9 cellular contexts compared by ENCODE assay signal in the genomic region with DNA sequence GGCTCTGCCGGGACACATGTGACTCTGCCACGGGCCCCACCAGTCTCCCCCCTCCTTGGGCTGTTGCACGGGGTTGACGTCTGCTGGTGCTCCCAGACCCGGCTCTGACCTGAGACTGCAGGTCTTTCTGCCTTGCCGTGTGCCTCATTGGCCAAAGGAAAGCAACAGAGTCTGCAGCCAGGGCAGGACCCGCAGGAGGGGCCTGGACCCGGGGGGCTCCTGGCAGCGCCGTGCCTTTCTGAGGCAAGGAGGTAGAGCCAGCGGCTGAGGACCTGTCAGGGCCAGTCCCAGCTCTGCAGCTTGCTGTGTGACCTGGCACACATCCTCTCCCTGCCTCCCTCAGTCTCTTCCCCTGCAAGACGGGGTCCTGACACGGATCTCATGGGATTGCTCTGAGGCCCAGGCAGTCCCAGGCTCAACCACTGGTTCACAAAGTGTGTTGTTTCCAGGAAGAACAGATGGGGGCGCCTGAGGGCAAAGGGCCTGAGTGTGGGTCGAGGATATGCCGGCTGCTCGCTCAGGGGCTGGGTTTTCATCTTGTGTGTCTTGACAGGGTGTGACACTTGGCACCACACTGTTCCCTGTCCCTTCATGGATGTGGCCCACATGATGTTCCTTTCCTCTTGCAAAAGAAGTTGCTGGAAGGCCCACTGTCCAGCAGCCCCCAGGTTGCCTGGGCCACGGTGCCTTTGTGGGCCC. TPM values are rescaled to one million over a fixed set of nuclear protein-coding genes. Genes with fewer than 3 reads are reported as not detected.
DNase-seq lines count a peak whose midpoint lies in the region; ATAC-seq, FAIRE-seq and TF ChIP-seq lines count a peak whose summit lies in the region.
"Had no signal": no experiment of that assay in that cellular context is flagged by ENCODE, and none has a peak within 500 bp of the region (broad histone marks: within the 10 kb centered on the region; RNA-seq: fewer than 3 reads in every experiment).

No MANE protein-coding gene starts in this region.

- intact Hi-C loops in activated T-helper 1 cell treated with anti-CD3 and anti-CD28 coated beads, Interleukin-12 subunit alpha, Interleukin-12 subunit beta, Interleukin-2, Interleukin-4 antibody, amounts not matched to agents 30 ng/mL and 10 ng/mL and 1 ng/mL, durations not matched to agents 14 hours and 24 hours and 36 hours (cut with micrococcal nuclease), result no loop called here

- H3K27ac Mint-ChIP-seq in activated T-helper 1 cell treated with anti-CD3 and anti-CD28 coated beads, Interleukin-12 subunit alpha, Interleukin-12 subunit beta, Interleukin-2, Interleukin-4 antibody, amounts not matched to agents 30 ng/mL and 10 ng/mL and 1 ng/mL, durations not matched to agents 14 hours and 24 hours and 36 hours, result no peak overlapping the region
- H3K27ac Mint-ChIP-seq in immature natural killer cell, result no peak overlapping the region
- H3K27ac Mint-ChIP-seq: IgD-negative memory B cell had no signal

- peak; percentile 20 for TF ChIP-seq CTCF in D721Med (IDR thresholded peaks at IDR 0.05; ENCODE audit: insufficient read depth, missing control alignments)

- H3K9me3 Mint-ChIP-seq in activated T-helper 1 cell treated with anti-CD3 and anti-CD28 coated beads, Interleukin-12 subunit alpha, Interleukin-12 subunit beta, Interleukin-2, Interleukin-4 antibody, amounts not matched to agents 30 ng/mL and 10 ng/mL and 1 ng/mL, durations not matched to agents 14 hours and 24 hours and 36 hours, result no peaks in the 10 kb centered on the region
- H3K9me3 Mint-ChIP-seq in immature natural killer cell, result no peaks in the 10 kb centered on the region
- H3K9me3 Mint-ChIP-seq: IgD-negative memory B cell had no signal

- ATAC-seq in HG03521 (IDR thresholded peaks at IDR 0.05; ENCODE audit: unreplicated experiment) (no peak), HG03196 (IDR thresholded peaks at IDR 0.05; ENCODE audit: unreplicated experiment) (no peak), GM21360 (IDR thresholded peaks at IDR 0.05; ENCODE audit: unreplicated experiment) (no peak)

- peak; percentile 61 for DNase-seq in D721Med (ENCODE audit: insufficient read length, low spot score)
- DNase-seq in activated T-helper 1 cell treated with anti-CD3 and anti-CD28 coated beads, Interleukin-12 subunit alpha, Interleukin-12 subunit beta, Interleukin-2, Interleukin-4 antibody, amounts not matched to agents 30 ng/mL and 10 ng/mL and 1 ng/mL, durations not matched to agents 14 hours and 24 hours and 36 hours (ENCODE audit: low spot score), result peak; percentile 33
- DNase-seq in immature natural killer cell, result peak; percentile 33 to 44 (median 38)
- DNase-seq in NCI-H226, result no peak

- H3K36me3 Mint-ChIP-seq in activated T-helper 1 cell treated with anti-CD3 and anti-CD28 coated beads, Interleukin-12 subunit alpha, Interleukin-12 subunit beta, Interleukin-2, Interleukin-4 antibody, amounts not matched to agents 30 ng/mL and 10 ng/mL and 1 ng/mL, durations not matched to agents 14 hours and 24 hours and 36 hours (ENCODE audit: low read depth), result peaks cover 7% of the 10 kb centered on the region
- H3K36me3 Mint-ChIP-seq in immature natural killer cell, result no peaks in the 10 kb centered on the region

- FAIRE-seq in D721Med (lab: Jason Lieb, UNC), result no peak

- no peaks in the 10 kb centered on the region for H3K4me1 Mint-ChIP-seq in activated T-helper 1 cell treated with anti-CD3 and anti-CD28 coated beads, Interleukin-12 subunit alpha, Interleukin-12 subunit beta, Interleukin-2, Interleukin-4 antibody, amounts not matched to agents 30 ng/mL and 10 ng/mL and 1 ng/mL, durations not matched to agents 14 hours and 24 hours and 36 hours (ENCODE audit: low read depth)
- H3K4me1 Mint-ChIP-seq in immature natural killer cell, result peaks cover 3 to 7% of the 10 kb centered on the region in 2 donors
- H3K4me1 Mint-ChIP-seq: IgD-negative memory B cell had no signal

- no peak for TF ChIP-seq EP300 in Ishikawa (IDR thresholded peaks at IDR 0.05; ENCODE audit: borderline replicate concordance)

- TF ChIP-seq RAD21 in Ishikawa (IDR thresholded peaks at IDR 0.05; ENCODE audit: low read depth), result peak; percentile 29; the same call in 1 of the 2 replicates

- H3K27me3 Mint-ChIP-seq in activated T-helper 1 cell treated with anti-CD3 and anti-CD28 coated beads, Interleukin-12 subunit alpha, Interleukin-12 subunit beta, Interleukin-2, Interleukin-4 antibody, amounts not matched to agents 30 ng/mL and 10 ng/mL and 1 ng/mL, durations not matched to agents 14 hours and 24 hours and 36 hours (ENCODE audit: insufficient read depth), result no peaks in the 10 kb centered on the region
- H3K27me3 Mint-ChIP-seq in immature natural killer cell (ENCODE audit: low read depth in 3 of 3), result peaks cover 0 to 1% (median 0%) of the 10 kb centered on the region in 3 donors
- H3K27me3 Mint-ChIP-seq: IgD-negative memory B cell had no signal

- no peak overlapping the region for H3K4me3 Mint-ChIP-seq in activated T-helper 1 cell treated with anti-CD3 and anti-CD28 coated beads, Interleukin-12 subunit alpha, Interleukin-12 subunit beta, Interleukin-2, Interleukin-4 antibody, amounts not matched to agents 30 ng/mL and 10 ng/mL and 1 ng/mL, durations not matched to agents 14 hours and 24 hours and 36 hours
- H3K4me3 Mint-ChIP-seq in immature natural killer cell, result no peak overlapping the region
- H3K4me3 Mint-ChIP-seq: IgD-negative memory B cell had no signal

TF ChIP-seq in Ishikawa, 13 proteins besides CTCF, POLR2A, EP300 and RAD21 (continues in another document):
- TF ChIP-seq, protein P1, sequence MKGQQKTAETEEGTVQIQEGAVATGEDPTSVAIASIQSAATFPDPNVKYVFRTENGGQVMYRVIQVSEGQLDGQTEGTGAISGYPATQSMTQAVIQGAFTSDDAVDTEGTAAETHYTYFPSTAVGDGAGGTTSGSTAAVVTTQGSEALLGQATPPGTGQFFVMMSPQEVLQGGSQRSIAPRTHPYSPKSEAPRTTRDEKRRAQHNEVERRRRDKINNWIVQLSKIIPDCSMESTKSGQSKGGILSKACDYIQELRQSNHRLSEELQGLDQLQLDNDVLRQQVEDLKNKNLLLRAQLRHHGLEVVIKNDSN (IDR thresholded peaks at IDR 0.05), result no peak
- TF ChIP-seq CEBPB (IDR thresholded peaks at IDR 0.05) (no peak), CREB1 (IDR thresholded peaks at IDR 0.05; ENCODE audit: low read depth) (no peak), NFIC (IDR thresholded peaks at IDR 0.05) (no peak), EGR1 (IDR thresholded peaks at IDR 0.05) (no peak), TCF12 (IDR thresholded peaks at IDR 0.05; ENCODE audit: low read depth) (no peak), TEAD4 (IDR thresholded peaks at IDR 0.05) (no peak)
- TF ChIP-seq, protein P2, sequence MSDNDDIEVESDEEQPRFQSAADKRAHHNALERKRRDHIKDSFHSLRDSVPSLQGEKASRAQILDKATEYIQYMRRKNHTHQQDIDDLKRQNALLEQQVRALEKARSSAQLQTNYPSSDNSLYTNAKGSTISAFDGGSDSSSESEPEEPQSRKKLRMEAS (IDR thresholded peaks at IDR 0.05), result no peak
- TF ChIP-seq, protein P3, sequence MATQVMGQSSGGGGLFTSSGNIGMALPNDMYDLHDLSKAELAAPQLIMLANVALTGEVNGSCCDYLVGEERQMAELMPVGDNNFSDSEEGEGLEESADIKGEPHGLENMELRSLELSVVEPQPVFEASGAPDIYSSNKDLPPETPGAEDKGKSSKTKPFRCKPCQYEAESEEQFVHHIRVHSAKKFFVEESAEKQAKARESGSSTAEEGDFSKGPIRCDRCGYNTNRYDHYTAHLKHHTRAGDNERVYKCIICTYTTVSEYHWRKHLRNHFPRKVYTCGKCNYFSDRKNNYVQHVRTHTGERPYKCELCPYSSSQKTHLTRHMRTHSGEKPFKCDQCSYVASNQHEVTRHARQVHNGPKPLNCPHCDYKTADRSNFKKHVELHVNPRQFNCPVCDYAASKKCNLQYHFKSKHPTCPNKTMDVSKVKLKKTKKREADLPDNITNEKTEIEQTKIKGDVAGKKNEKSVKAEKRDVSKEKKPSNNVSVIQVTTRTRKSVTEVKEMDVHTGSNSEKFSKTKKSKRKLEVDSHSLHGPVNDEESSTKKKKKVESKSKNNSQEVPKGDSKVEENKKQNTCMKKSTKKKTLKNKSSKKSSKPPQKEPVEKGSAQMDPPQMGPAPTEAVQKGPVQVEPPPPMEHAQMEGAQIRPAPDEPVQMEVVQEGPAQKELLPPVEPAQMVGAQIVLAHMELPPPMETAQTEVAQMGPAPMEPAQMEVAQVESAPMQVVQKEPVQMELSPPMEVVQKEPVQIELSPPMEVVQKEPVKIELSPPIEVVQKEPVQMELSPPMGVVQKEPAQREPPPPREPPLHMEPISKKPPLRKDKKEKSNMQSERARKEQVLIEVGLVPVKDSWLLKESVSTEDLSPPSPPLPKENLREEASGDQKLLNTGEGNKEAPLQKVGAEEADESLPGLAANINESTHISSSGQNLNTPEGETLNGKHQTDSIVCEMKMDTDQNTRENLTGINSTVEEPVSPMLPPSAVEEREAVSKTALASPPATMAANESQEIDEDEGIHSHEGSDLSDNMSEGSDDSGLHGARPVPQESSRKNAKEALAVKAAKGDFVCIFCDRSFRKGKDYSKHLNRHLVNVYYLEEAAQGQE (IDR thresholded peaks at IDR 0.05; ENCODE audit: low read depth), result no peak

RNA-seq across cellular contexts. Expression of gene CAPN10, which starts 9.0 kb away (rescaled TPM):
- 49.8 and 55.4 TPM in 2 replicates for total RNA-seq in activated T-helper 1 cell treated with anti-CD3 and anti-CD28 coated beads, Interleukin-12 subunit alpha, Interleukin-12 subunit beta, Interleukin-2, Interleukin-4 antibody, amounts not matched to agents 30 ng/mL and 10 ng/mL and 1 ng/mL, durations not matched to agents 14 hours and 24 hours and 36 hours
- 10 to 100 TPM in 2 of 3 donors, 1 to 10 TPM in 1; 9.7 to 22.5 (median 11.6) TPM for polyA plus RNA-seq in immature natural killer cell

RNA-seq across cellular contexts. Expression of gene RNPEPL1, which starts 27.2 kb away (rescaled TPM):
- total RNA-seq in activated T-helper 1 cell treated with anti-CD3 and anti-CD28 coated beads, Interleukin-12 subunit alpha, Interleukin-12 subunit beta, Interleukin-2, Interleukin-4 antibody, amounts not matched to agents 30 ng/mL and 10 ng/mL and 1 ng/mL, durations not matched to agents 14 hours and 24 hours and 36 hours, result 61.8 and 62.8 TPM in 2 replicates
- polyA plus RNA-seq in immature natural killer cell, result 10 to 100 TPM; 46.5 to 51.4 (median 49.9) TPM

RNA-seq across cellular contexts. Expression of gene GPR35, which starts 29.8 kb away (rescaled TPM):
- 7.6 and 8.2 TPM in 2 replicates for total RNA-seq in activated T-helper 1 cell treated with anti-CD3 and anti-CD28 coated beads, Interleukin-12 subunit alpha, Interleukin-12 subunit beta, Interleukin-2, Interleukin-4 antibody, amounts not matched to agents 30 ng/mL and 10 ng/mL and 1 ng/mL, durations not matched to agents 14 hours and 24 hours and 36 hours
- polyA plus RNA-seq in immature natural killer cell, result 1 to 10 TPM in 1 of 3 donors, under 1 TPM in 1, not detected in 1; 0.89 to 1.6 TPM
- polyA plus RNA-seq: IgD-negative memory B cell had no signal

RNA-seq across cellular contexts. Expression of gene DUSP28, which starts 35.4 kb away (rescaled TPM):
- total RNA-seq in activated T-helper 1 cell treated with anti-CD3 and anti-CD28 coated beads, Interleukin-12 subunit alpha, Interleukin-12 subunit beta, Interleukin-2, Interleukin-4 antibody, amounts not matched to agents 30 ng/mL and 10 ng/mL and 1 ng/mL, durations not matched to agents 14 hours and 24 hours and 36 hours, result 8.6 and 10.7 TPM in 2 replicates
- 10 to 100 TPM; 13.7 to 27.4 (median 27.4) TPM for polyA plus RNA-seq in immature natural killer cell

RNA-seq across cellular contexts. Expression of gene ANKMY1, which starts 37.7 kb away (rescaled TPM):
- total RNA-seq in activated T-helper 1 cell treated with anti-CD3 and anti-CD28 coated beads, Interleukin-12 subunit alpha, Interleukin-12 subunit beta, Interleukin-2, Interleukin-4 antibody, amounts not matched to agents 30 ng/mL and 10 ng/mL and 1 ng/mL, durations not matched to agents 14 hours and 24 hours and 36 hours, result 21.9 and 25.2 TPM in 2 replicates
- polyA plus RNA-seq in immature natural killer cell, result 10 to 100 TPM in 1 of 3 donors, 1 to 10 TPM in 2; 5.6 to 12.4 (median 7.3) TPM
